In the genomic region with DNA sequence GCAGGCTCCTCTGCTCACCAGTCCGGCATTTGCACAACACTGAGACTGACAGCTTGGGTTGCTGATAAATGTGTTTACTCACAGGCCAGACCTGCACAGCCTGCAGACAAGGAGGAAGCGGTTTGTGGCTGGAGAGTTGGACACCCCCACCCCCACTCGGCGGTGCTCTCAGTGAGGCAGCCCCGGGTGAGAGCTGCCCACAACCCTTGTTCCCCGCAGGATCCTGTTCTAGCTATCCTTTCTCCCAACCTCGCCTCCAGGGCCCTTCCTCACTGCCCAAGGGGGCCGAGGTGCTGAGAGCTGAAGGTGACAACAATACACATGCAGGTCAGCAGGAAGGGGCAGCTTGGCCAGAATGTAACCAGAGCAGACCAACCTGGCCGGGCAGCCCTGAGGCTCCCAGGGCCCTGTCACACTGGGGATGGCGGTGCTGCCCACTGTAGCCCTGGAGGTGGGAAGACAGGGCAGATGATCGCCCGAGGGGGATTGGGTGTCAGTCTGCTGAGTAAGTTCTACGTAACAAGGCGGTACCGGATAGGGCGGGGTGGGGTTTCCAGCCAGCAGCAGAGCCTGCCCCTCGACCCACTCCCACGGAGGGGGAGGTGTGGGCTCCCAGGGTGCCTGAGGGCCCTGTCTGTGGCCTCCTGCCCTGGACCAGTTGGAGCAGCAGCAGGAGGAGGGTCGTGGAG, we compare ENCODE assay signal across 9 cellular contexts. TPM values are rescaled to one million over a fixed set of nuclear protein-coding genes. Genes with fewer than 3 reads are reported as not detected.
DNase-seq lines count a peak whose midpoint lies in the region; ATAC-seq and TF ChIP-seq lines count a peak whose summit lies in the region.
"Had no signal": no experiment of that assay in that cellular context is flagged by ENCODE, and none has a peak within 500 bp of the region (broad histone marks: within the 10 kb centered on the region; RNA-seq: fewer than 3 reads in every experiment).

No MANE protein-coding gene starts in this region.

- TF ChIP-seq CTCF in GM13977 (IDR thresholded peaks at IDR 0.05; ENCODE audit: extremely low read depth, insufficient read depth, missing control alignments), result no peak

- peak; percentile 89 for DNase-seq in GM13977 (ENCODE audit: low spot score)
- DNase-seq in HCEC 1CT, result peak; percentile 41
- DNase-seq in NCI-H460 (ENCODE audit: extremely low read depth, low read depth), result peak; percentile 77
- peak; percentile 36 for DNase-seq in activated T-helper 9 cell treated with anti-CD3 and anti-CD28 coated beads, Interleukin-2, amount 50 U/mL, for 16 hours (ENCODE audit: low read depth)
- peak; percentile 80 for DNase-seq in iris pigment epithelial cell (ENCODE audit: low read depth)
- peak; percentile 49 for DNase-seq in stimulated activated naive CD4-positive, alpha-beta T cell treated with Interleukin-2 at 50 U/mL for 16 hours (lab: John Stamatoyannopoulos, UW)
- no peak for DNase-seq in RKO (ENCODE audit: low spot score)

- in situ Hi-C loops in GM13977 (cut with MboI; ENCODE audit: low pct_unique_long_range_greater_than_20kb, low sequenced_read_pairs, unreplicated experiment), result no loop called here

- ATAC-seq in HG03045 (IDR thresholded peaks at IDR 0.05; ENCODE audit: unreplicated experiment), result no peak

RNA-seq across cellular contexts. Expression of gene ADAM8, which starts 2.1 kb away (rescaled TPM):
- total RNA-seq in NCI-H460 (2014; rRNA removed; shearing (Covaris generic)), result 2.5 and 3.7 TPM in 2 replicates
- polyA plus RNA-seq in NCI-H460 (2014; cell fraction: nucleus; rRNA removed), result 8.4 and 19.3 TPM in 2 replicates
- total RNA-seq: SJSA1 had no signal

RNA-seq across cellular contexts. Expression of gene TUBGCP2, which starts 30.0 kb away (rescaled TPM):
- total RNA-seq in NCI-H460 (2014; rRNA removed; shearing (Covaris generic)), result 52.9 and 55.9 TPM in 2 replicates
- polyA plus RNA-seq in NCI-H460 (2014; cell fraction: nucleus; rRNA removed), result 58.2 and 71.6 TPM in 2 replicates

RNA-seq across cellular contexts. Expression of gene ZNF511, which starts 30.0 kb away (rescaled TPM):
- total RNA-seq in NCI-H460 (2014; rRNA removed; shearing (Covaris generic)), result 50.4 and 56.6 TPM in 2 replicates
- 67.0 and 87.6 TPM in 2 replicates for polyA plus RNA-seq in NCI-H460 (2014; cell fraction: nucleus; rRNA removed)

RNA-seq across cellular contexts. Expression of gene VENTX, which starts 41.1 kb away (rescaled TPM):
- total RNA-seq in NCI-H460 (2014; rRNA removed; shearing (Covaris generic)), result not detected in 2 replicates
- not detected in 2 replicates for polyA plus RNA-seq in NCI-H460 (2014; cell fraction: nucleus; rRNA removed)
- total RNA-seq: SJSA1 had no signal

RNA-seq across cellular contexts. Expression of gene UTF1, which starts 48.7 kb away (rescaled TPM):
- total RNA-seq in NCI-H460 (2014; rRNA removed; shearing (Covaris generic)), result not detected in 2 replicates
- polyA plus RNA-seq in NCI-H460 (2014; cell fraction: nucleus; rRNA removed), result not detected in 2 replicates
- total RNA-seq: SJSA1 had no signal
